Comparison of ENCODE assay signal across 31 cellular contexts in the genomic region with DNA sequence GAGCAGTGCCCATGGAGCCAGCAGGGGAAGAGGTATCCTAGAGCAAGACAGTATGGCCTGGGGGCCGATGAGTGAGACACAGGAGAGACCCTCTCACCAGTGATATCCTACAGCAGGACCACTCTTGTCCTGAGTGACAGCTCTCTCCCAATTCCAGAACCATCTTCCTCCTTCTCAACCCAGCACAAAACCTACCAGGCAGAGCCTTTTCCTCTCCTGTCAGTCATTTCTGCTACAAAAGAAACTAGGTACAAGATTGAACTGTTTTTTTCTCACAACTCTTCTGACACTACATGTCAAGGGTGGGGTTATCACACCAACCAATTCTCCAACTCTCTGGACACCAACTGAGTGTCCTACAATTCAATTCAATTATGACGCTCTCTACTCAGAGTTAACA.
"Had no signal": no experiment of that assay in that cellular context is flagged by ENCODE, and none has a peak within 500 bp of the region (broad histone marks: within the 10 kb centered on the region; RNA-seq: fewer than 3 reads in every experiment).

No MANE protein-coding gene starts in this region.

- H3K27ac ChIP-seq: neutrophil, ovary, parathyroid adenoma, psoas muscle, skin epidermis, spleen, suprapubic skin, testis, tibial artery, transverse colon, upper lobe of right lung, uterus had no signal

- DNase-seq: naive thymus-derived CD4-positive, alpha-beta T cell; natural killer cell; nucleus accumbens; ovary; posterior cingulate gyrus; psoas muscle; right cardiac atrium; spleen; stimulated activated CD4-positive, alpha-beta T cell treated with anti-CD3 and anti-CD28 coated beads, Interleukin-12 subunit alpha, Interleukin-12 subunit beta, amount 100 ng/mL, for 4 hours; stimulated activated CD4-positive, alpha-beta T cell treated with anti-CD3 and anti-CD28 coated beads, Interleukin-1b, Interleukin-23, amount 100 ng/mL, for 48 hours; stimulated activated CD4-positive, alpha-beta T cell treated with anti-CD3 and anti-CD28 coated beads, Interleukin-4, amount 100 ng/mL, for 1 hour; stimulated activated CD4-positive, alpha-beta T cell treated with anti-CD3 and anti-CD28 coated beads, Interleukin-4, amount 100 ng/mL, for 4 hours; stimulated activated CD8-positive, alpha-beta memory T cell treated with anti-CD3 and anti-CD28 coated beads, Interleukin-4, amount 100 ng/mL, for 48 hours; stimulated activated naive CD4-positive, alpha-beta T cell; stimulated activated naive CD8-positive, alpha-beta T cell treated with anti-CD3 and anti-CD28 coated beads, Interleukin-15, amount 100 ng/mL, for 72 hours; stimulated activated naive CD8-positive, alpha-beta T cell treated with anti-CD3 and anti-CD28 coated beads, Interleukin-15, Interleukin-2, amounts not matched to agents 100 U/mL and 50 U/mL, for 24 hours; substantia nigra; testis; tibial artery; transverse colon; upper lobe of right lung; uterus had no signal

- H3K4me3 ChIP-seq: ovary, psoas muscle, skin epidermis, smooth muscle cell, spleen, suprapubic skin, testis, tibial artery, transverse colon, upper lobe of right lung, uterus had no signal

- H3K4me3 Mint-ChIP-seq: naive thymus-derived CD4-positive, alpha-beta T cell; natural killer cell; nephron; stimulated activated memory B cell treated with anti-CD40 and anti-IgM and Interleukin-4, amounts not matched to agents 10 μg/mL and 1 μg/mL and 100 μg/mL, for 72 hours; stimulated activated naive CD8-positive, alpha-beta T cell treated with anti-CD3 and anti-CD28 coated beads, Interleukin-15, amount 100 ng/mL, for 72 hours; type B pancreatic cell had no signal

- H3K4me1 ChIP-seq: parathyroid adenoma, psoas muscle, spleen, suprapubic skin, testis, tibial artery, transverse colon, upper lobe of right lung, uterus had no signal

- H2AFZ ChIP-seq: parathyroid adenoma had no signal

- H3K9me3 ChIP-seq: neutrophil, ovary, psoas muscle, suprapubic skin, testis, transverse colon, upper lobe of right lung, uterus had no signal

- H3K27me3 Mint-ChIP-seq: progenitor cell of endocrine pancreas; stimulated activated memory B cell treated with anti-CD40 and anti-IgM and Interleukin-4, amounts not matched to agents 10 μg/mL and 1 μg/mL and 100 μg/mL, for 72 hours; stimulated activated naive CD8-positive, alpha-beta T cell treated with anti-CD3 and anti-CD28 coated beads, Interleukin-15, amount 100 ng/mL, for 72 hours had no signal

- H3K4me1 Mint-ChIP-seq: naive thymus-derived CD4-positive, alpha-beta T cell; natural killer cell; nephron; stimulated activated memory B cell treated with anti-CD40 and anti-IgM and Interleukin-4, amounts not matched to agents 10 μg/mL and 1 μg/mL and 100 μg/mL, for 72 hours; stimulated activated naive CD8-positive, alpha-beta T cell treated with anti-CD3 and anti-CD28 coated beads, Interleukin-15, amount 100 ng/mL, for 72 hours had no signal

- H3K36me3 Mint-ChIP-seq: natural killer cell; stimulated activated memory B cell treated with anti-CD40 and anti-IgM and Interleukin-4, amounts not matched to agents 10 μg/mL and 1 μg/mL and 100 μg/mL, for 72 hours; type B pancreatic cell had no signal

- H3K27me3 ChIP-seq: neutrophil, ovary, spleen, suprapubic skin, testis, tibial artery, transverse colon, upper lobe of right lung, uterus had no signal

- H3K4me2 ChIP-seq: smooth muscle cell had no signal

- H3K9ac ChIP-seq: parathyroid adenoma had no signal

- H3K36me3 ChIP-seq: neutrophil, ovary, spleen, suprapubic skin, tibial artery, transverse colon, upper lobe of right lung, uterus had no signal

- H3K27ac Mint-ChIP-seq: naive thymus-derived CD4-positive, alpha-beta T cell; natural killer cell; nephron; progenitor cell of endocrine pancreas; stimulated activated memory B cell treated with anti-CD40 and anti-IgM and Interleukin-4, amounts not matched to agents 10 μg/mL and 1 μg/mL and 100 μg/mL, for 72 hours; type B pancreatic cell had no signal

- H3K79me2 ChIP-seq: parathyroid adenoma had no signal

- H3K9me3 Mint-ChIP-seq: stimulated activated memory B cell treated with anti-CD40 and anti-IgM and Interleukin-4, amounts not matched to agents 10 μg/mL and 1 μg/mL and 100 μg/mL, for 72 hours had no signal
